ENCODE assay signal across 8 cellular contexts in the genomic region with DNA sequence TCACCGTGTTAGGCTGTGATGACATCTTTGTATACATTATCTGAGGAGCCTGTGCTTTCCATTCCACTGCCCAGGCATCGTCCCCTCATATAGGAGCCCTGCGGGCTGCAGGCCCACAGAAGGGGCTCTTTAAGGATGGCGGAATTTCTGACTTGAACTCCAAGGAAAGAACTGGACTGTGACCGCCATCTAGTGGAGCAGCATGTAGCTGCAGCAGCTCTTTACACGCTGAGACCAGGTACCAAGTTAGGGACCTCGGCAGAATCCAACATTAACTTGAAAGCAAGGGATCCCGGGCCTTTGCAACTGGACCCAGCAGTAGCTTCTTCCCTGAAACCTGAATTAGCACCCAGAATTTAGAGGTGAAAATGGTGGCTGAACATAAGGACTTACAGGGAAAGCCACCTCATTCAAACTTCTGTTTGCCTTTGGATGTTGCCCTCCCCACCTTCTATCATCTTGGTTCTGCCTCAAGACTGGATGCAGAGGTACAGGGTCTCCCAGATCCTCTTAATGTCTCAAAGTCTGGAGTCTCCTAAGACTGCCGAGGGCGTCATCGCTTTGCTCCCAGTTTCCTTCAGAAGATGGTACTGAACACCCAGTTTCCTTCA.
A peak's percentile ranks its signal among the peaks of the same experiment; 100 is the strongest.
DNase-seq lines count a peak whose midpoint lies in the region; ATAC-seq and TF ChIP-seq lines count a peak whose summit lies in the region.

No MANE protein-coding gene starts in this region.

- H3K4me3 ChIP-seq in breast epithelium (no peak overlapping the region), kidney epithelial cell (ENCODE audit: low read depth, low read length) (no peak overlapping the region)

- H3K9me3 ChIP-seq in breast epithelium = no peaks in the 10 kb centered on the region

- peaks cover 0 to 17% of the 10 kb centered on the region in 2 donors for H3K27me3 ChIP-seq in breast epithelium
- no peaks in the 10 kb centered on the region for H3K27me3 ChIP-seq in kidney epithelial cell (ENCODE audit: control insufficient read depth, insufficient read depth, low read length)

- in situ Hi-C loops in G401 (cut with HindIII; ENCODE audit: low sequenced_read_pairs) = no loop called here

- H3K36me3 ChIP-seq in breast epithelium (no peaks in the 10 kb centered on the region), kidney epithelial cell (ENCODE audit: control insufficient read depth, insufficient read depth, low read length) (no peaks in the 10 kb centered on the region)

- H3K27ac ChIP-seq in breast epithelium = no peak overlapping the region

- no peaks in the 10 kb centered on the region for H3K4me1 ChIP-seq in breast epithelium

- DNase-seq in G401 (ENCODE audit: low spot score) (peak; percentile 61), KG1 (lab: John Stamatoyannopoulos, UW) (peak; percentile 14), OCI-M1 (lab: John Stamatoyannopoulos, UW) (peak; percentile 79), breast epithelium (ENCODE audit: low spot score in 2 of 2) (peak in 1 of 2 donors; percentile 22), kidney epithelial cell (ENCODE audit: low read depth) (peak; percentile 10)
- DNase-seq in stimulated activated CD8-positive, alpha-beta memory T cell treated with anti-CD3 and anti-CD28 coated beads, Interleukin-4, amount 100 ng/mL, for 24 hours (ENCODE audit: low read depth) = peak; percentile 7

- no peak for ATAC-seq in GM21619 (IDR thresholded peaks at IDR 0.05; ENCODE audit: unreplicated experiment)
- ATAC-seq in HG02981 (IDR thresholded peaks at IDR 0.05; ENCODE audit: unreplicated experiment) = no peak

- intact Hi-C loops in breast epithelium (cut with DNase I; ENCODE audit: low total_unique reads) = no loop called here

- TF ChIP-seq CTCF in breast epithelium (IDR thresholded peaks at IDR 0.05) (peak; percentile 48 to 74 (median 65)), kidney epithelial cell (IDR thresholded peaks at IDR 0.05; ENCODE audit: insufficient read depth, low read length, poor library complexity, severe bottlenecking) (peak; percentile 89)

- no peak for TF ChIP-seq POLR2A in breast epithelium (IDR thresholded peaks at IDR 0.05)
